In the genomic region with DNA sequence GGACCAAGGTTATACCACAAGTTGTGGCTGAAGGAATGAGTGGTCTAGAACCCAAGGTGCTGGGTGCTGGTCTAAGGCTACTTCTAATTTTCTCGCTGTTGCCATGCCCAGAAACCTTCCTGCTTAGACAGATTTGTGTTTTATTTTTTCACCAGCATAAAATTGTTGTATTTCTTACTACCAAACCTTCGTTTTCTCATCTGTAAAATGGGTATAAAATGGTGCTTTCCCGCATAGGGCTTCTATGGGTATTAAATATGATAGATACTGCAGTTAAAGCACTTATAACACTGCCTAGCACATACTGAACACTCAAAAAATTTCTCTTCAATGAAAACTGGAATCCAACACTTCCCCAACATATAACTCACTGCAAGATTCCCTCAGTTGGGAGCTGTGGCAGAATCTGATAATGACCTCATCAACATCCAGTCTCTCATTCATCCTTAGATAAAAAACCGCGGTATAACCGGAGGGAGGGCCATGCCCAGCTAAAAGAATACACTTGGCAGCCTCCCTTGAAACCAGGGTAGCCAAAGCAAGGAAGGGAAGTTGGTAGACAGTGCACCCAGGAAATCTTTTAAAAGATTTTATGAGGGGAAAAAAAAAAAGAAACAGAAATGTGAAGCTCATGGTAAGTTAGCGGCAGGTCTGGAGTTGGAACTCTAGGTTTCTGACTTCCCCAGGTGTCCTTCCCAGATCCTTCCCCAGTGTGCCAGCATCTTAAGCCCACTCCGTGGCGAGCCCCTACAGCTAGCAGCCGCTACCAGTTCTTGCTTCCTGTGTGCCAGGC, we compare ENCODE assay signal across 8 cellular contexts. TPM values are rescaled to one million over a fixed set of nuclear protein-coding genes. Genes with fewer than 3 reads are reported as not detected.
DNase-seq lines count a peak whose midpoint lies in the region; ATAC-seq and TF ChIP-seq lines count a peak whose summit lies in the region.

No MANE protein-coding gene starts in this region.

- H3K27me3 ChIP-seq in rectal smooth muscle tissue (ENCODE audit: control insufficient read depth, insufficient read depth, low read length): no peaks in the 10 kb centered on the region

- peak overlapping the region; percentile 90 for H3K9ac ChIP-seq in SK-N-MC (ENCODE audit: insufficient read length)
- peak overlapping the region; percentile 88 for H3K9ac ChIP-seq in rectal smooth muscle tissue (ENCODE audit: low read length)

- no peak for TF ChIP-seq CTCF in epithelial cell of proximal tubule (conservative IDR thresholded peaks at IDR 0.05; ENCODE audit: low read depth, low read length)

- H3K4me1 ChIP-seq in rectal smooth muscle tissue (ENCODE audit: control insufficient read depth, insufficient read depth, low read length): peaks cover 12% of the 10 kb centered on the region

- H3K27ac ChIP-seq in SK-N-MC (peak overlapping the region; percentile 76), rectal smooth muscle tissue (ENCODE audit: low read depth, low read length) (peak overlapping the region; percentile 99)

- ATAC-seq in HG03571 (IDR thresholded peaks at IDR 0.05; ENCODE audit: unreplicated experiment): no peak
- ATAC-seq in GM18520 (IDR thresholded peaks at IDR 0.05; ENCODE audit: unreplicated experiment): no peak

- H3K9me3 ChIP-seq in SK-N-MC (ENCODE audit: low read depth, low read length): no peaks in the 10 kb centered on the region

- DNase-seq in DMS153 (lab: John Stamatoyannopoulos, UW) (peak; percentile 16), DMS153 treated with DMSO at 0.1 percent for 48 hours (lab: John Stamatoyannopoulos, UW; ENCODE audit: unreplicated experiment) (no peak), SK-N-MC (ENCODE audit: low read depth, low spot score) (no peak), epithelial cell of proximal tubule (ENCODE audit: low read depth) (no peak)
- no peak for DNase-seq in activated CD4-positive, alpha-beta T cell treated with anti-CD3 and anti-CD28 coated beads, Interleukin-2, amount 50 U/mL, for 4 hours

- H3K36me3 ChIP-seq in SK-N-MC (ENCODE audit: insufficient read depth, low read length) (peaks cover 5% of the 10 kb centered on the region; the same call in 1 of the 2 replicates), rectal smooth muscle tissue (ENCODE audit: control insufficient read depth, insufficient read depth, low read length) (no peaks in the 10 kb centered on the region)

- H3K4me3 ChIP-seq in SK-N-MC (peak overlapping the region; percentile 87), epithelial cell of proximal tubule (ENCODE audit: low read depth, low read length) (peak overlapping the region; percentile 64), rectal smooth muscle tissue (ENCODE audit: low read length) (peak overlapping the region; percentile 92)

RNA-seq across cellular contexts. Expression of a gene that starts 1.2 kb away (rescaled TPM):
- total RNA-seq in epithelial cell of proximal tubule: 5.1 and 15.0 TPM in 2 replicates
